In the genomic region with DNA sequence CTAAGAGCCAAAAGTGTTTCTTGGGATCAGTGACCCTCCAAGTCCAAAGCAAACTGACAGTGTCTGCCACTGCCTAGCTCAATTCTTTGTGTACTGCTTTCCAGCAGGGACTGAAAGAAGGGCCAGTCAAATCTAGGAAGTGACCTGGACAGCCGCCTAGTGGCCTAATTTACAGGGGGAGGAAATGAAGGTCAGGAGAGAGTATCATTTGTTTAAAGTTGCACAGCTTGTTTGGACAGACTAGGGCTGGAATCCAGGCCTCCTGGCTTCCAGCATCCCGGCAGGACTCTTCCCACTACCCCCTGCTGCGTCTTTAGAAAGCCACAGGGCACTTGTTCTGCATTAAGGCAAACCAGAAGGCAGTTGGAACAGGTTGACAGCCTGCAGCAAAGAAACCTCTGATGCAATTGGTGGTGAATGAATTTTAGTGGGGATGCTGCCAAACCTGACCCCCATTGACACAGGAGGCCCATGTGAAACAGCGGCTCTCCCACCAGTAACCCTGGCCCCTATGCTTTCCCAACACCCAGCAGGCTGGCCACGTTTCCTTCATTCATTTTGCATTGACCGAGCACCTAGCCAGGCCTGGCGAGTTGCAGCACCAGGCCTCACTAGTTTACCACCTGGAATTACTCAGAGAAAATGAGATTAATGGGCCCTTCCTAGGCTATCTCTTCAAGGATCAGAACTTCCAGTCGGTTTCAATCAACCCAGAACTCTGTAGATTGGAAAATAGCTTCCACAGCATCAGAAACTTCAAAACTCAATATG, we compare ENCODE assay signal across 9 cellular contexts. TPM values are rescaled to one million over a fixed set of nuclear protein-coding genes. Genes with fewer than 3 reads are reported as not detected.
DNase-seq lines count a peak whose midpoint lies in the region; ATAC-seq and TF ChIP-seq lines count a peak whose summit lies in the region.
"Had no signal": no experiment of that assay in that cellular context is flagged by ENCODE, and none has a peak within 500 bp of the region (broad histone marks: within the 10 kb centered on the region; RNA-seq: fewer than 3 reads in every experiment).

No MANE protein-coding gene starts in this region.

- DNase-seq in activated CD8-positive, alpha-beta memory T cell treated with anti-CD3 and anti-CD28 coated beads, Interleukin-2, amount 50 U/mL, for 48 hours, result peak; percentile 10
- no peak for DNase-seq in activated CD8-positive, alpha-beta memory T cell treated with anti-CD3 and anti-CD28 coated beads for 24 hours
- peak; percentile 19 to 59 for DNase-seq in T47D (ENCODE audit: low read depth in 1 of 2, low spot score in 1 of 2)
- no peak for DNase-seq in left lung
- DNase-seq in aorta, result no peak
- no peak for DNase-seq in stimulated activated CD4-positive, alpha-beta T cell treated with anti-CD3 and anti-CD28 coated beads, Interleukin-4, amount 100 ng/mL, for 4 hours
- no peak for DNase-seq in effector memory CD8-positive, alpha-beta T cell
- DNase-seq: CD4-positive, alpha-beta T cell had no signal

- H3K4me1 ChIP-seq in left lung, result no peaks in the 10 kb centered on the region
- H3K4me1 ChIP-seq in aorta (ENCODE audit: control insufficient read depth in 1 of 2, insufficient read depth in 2 of 2, low read length in 2 of 2), result no peaks in the 10 kb centered on the region

- H3K27me3 Mint-ChIP-seq in effector memory CD8-positive, alpha-beta T cell, result peaks cover 6 to 66% of the 10 kb centered on the region in 2 donors
- H3K27me3 Mint-ChIP-seq: CD4-positive, alpha-beta T cell had no signal

- WGBS in aorta, 2 donors, result 70 to 73% methylated on average over 8 of the region's 8 CpGs

- H3K36me3 ChIP-seq in left lung, result no peaks in the 10 kb centered on the region
- H3K36me3 ChIP-seq in aorta (ENCODE audit: control insufficient read depth in 1 of 2, insufficient read depth in 2 of 2, low read length in 1 of 2), result no peaks in the 10 kb centered on the region

- ATAC-seq in left lung (peak; percentile 60), aorta (ENCODE audit: low FRiP score) (peak; percentile 37), GM21717 (IDR thresholded peaks at IDR 0.05; ENCODE audit: unreplicated experiment) (no peak)
- no peak for ATAC-seq in effector memory CD8-positive, alpha-beta T cell (replicated peaks)

- in situ Hi-C loops in T47D (cut with HindIII; ENCODE audit: low pct_unique_long_range_greater_than_20kb, low sequenced_read_pairs), result no loop called here

- no peaks in the 10 kb centered on the region for H3K27me3 ChIP-seq in left lung
- H3K27me3 ChIP-seq in aorta (ENCODE audit: control insufficient read depth in 1 of 2, insufficient read depth in 2 of 2, low read length in 1 of 2), result no peaks in the 10 kb centered on the region

- H3K4me3 ChIP-seq in left lung, result no peak overlapping the region
- H3K4me3 ChIP-seq in aorta (ENCODE audit: low read length in 2 of 2), result no peak overlapping the region

- TF ChIP-seq CTCF in left lung (IDR thresholded peaks at IDR 0.05), result no peak

- no peak overlapping the region for H3K27ac Mint-ChIP-seq in effector memory CD8-positive, alpha-beta T cell
- H3K27ac Mint-ChIP-seq: CD4-positive, alpha-beta T cell had no signal

- no peak overlapping the region for H3K27ac ChIP-seq in left lung
- no peak overlapping the region for H3K27ac ChIP-seq in aorta (ENCODE audit: low read depth in 1 of 2, low read length in 2 of 2)

- no peaks in the 10 kb centered on the region for H3K9me3 Mint-ChIP-seq in effector memory CD8-positive, alpha-beta T cell
- H3K9me3 Mint-ChIP-seq: CD4-positive, alpha-beta T cell had no signal

- intact Hi-C loops in left lung (cut with DNase I) (no loop called here), aorta (cut with DNase I) (loop anchor here (5.0 kb wide), 2 partner anchors 41 to 46 kb away; no protein-coding TSS in a partner anchor)

- H3K9me3 ChIP-seq in left lung, result no peaks in the 10 kb centered on the region
- no peaks in the 10 kb centered on the region for H3K9me3 ChIP-seq in aorta (ENCODE audit: control insufficient read depth, low read length)

- H3K4me1 Mint-ChIP-seq in effector memory CD8-positive, alpha-beta T cell (ENCODE audit: low read depth in 2 of 2), result no peaks in the 10 kb centered on the region

- H3K36me3 Mint-ChIP-seq in effector memory CD8-positive, alpha-beta T cell (ENCODE audit: insufficient read depth), result no peaks in the 10 kb centered on the region

- H3K4me3 Mint-ChIP-seq in effector memory CD8-positive, alpha-beta T cell, result no peak overlapping the region
- H3K4me3 Mint-ChIP-seq: CD4-positive, alpha-beta T cell had no signal

RNA-seq across cellular contexts. Expression of a gene that starts 28.2 kb away (rescaled TPM):
- total RNA-seq in left lung (1 to 10 TPM; 2.4 to 3.0 TPM), aorta (10 to 100 TPM in 1 of 2 donors, 1 to 10 TPM in 1; 7.0 to 16.1 TPM)
- 10 to 100 TPM in 1 of 2 donors, 1 to 10 TPM in 1; 6.5 to 10.7 TPM for polyA plus RNA-seq in aorta
- total RNA-seq: CD4-positive, alpha-beta T cell had no signal

Comparison
In these comparisons a context has a peak if more than half of its experiments do, and no peak if none do; other contexts are left out.
1. DNase-seq: peak in activated CD8-positive, alpha-beta memory T cell treated with anti-CD3 and anti-CD28 coated beads, Interleukin-2, amount 50 U/mL, for 48 hours (single experiment) and T47D (2 of 2); none in activated CD8-positive, alpha-beta memory T cell treated with anti-CD3 and anti-CD28 coated beads for 24 hours (single experiment), left lung (0 of 2), aorta (0 of 2), stimulated activated CD4-positive, alpha-beta T cell treated with anti-CD3 and anti-CD28 coated beads, Interleukin-4, amount 100 ng/mL, for 4 hours (0 of 2) and effector memory CD8-positive, alpha-beta T cell (0 of 3).
2. ATAC-seq: peak in left lung (single experiment) and aorta (single experiment); none in effector memory CD8-positive, alpha-beta T cell (single experiment) and GM21717 (single experiment).
3. intact Hi-C loops: an anchor here in aorta (5.0 kb wide); none called in left lung.